ENCODE assay signal across 16 cellular contexts in the genomic region with DNA sequence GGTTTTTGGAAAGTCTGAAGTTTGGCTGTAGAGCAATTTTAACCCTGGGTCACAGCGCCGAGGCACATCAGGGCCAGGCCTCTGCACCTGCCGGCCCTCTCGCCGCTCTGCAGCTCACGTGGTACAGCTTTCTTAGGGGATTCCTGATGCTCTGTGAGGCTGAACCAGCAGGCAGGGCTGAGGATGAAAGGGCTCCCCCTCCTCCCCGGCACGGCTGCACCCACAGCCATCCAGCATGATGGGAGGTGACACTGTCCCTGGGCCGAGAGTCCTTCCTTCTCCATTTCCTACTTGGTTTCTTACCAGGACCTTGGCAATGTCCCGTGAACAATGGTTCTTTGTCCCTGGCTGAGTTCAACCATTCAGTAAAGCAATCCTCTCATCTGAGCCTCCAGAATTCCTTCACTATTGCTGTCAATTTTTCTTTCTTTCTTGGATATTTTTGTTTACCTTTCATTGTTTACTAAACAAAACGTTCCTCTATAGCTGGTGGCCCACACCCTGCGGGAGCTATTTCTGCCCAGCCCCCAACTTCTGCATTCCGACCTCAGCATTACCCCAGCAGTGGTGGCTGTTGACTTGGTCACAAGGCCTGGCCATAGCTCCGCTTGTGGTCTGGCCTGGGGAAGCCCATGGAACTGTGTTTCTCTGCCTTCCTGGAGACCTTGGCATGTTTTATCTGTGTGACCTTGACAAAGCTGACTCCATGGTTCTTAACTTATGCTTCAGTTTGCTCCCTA.
DNase-seq lines count a peak whose midpoint lies in the region; ATAC-seq, FAIRE-seq and TF ChIP-seq lines count a peak whose summit lies in the region.
"Had no signal": no experiment of that assay in that cellular context is flagged by ENCODE, and none has a peak within 500 bp of the region (broad histone marks: within the 10 kb centered on the region; RNA-seq: fewer than 3 reads in every experiment).

No MANE protein-coding gene starts in this region.

- no peaks in the 10 kb centered on the region for H3K4me1 ChIP-seq in K562 (replicated peaks in 1 of 2; ENCODE audit: control insufficient read depth in 2 of 2, insufficient read depth in 2 of 2, low read length in 2 of 2)
- no peaks in the 10 kb centered on the region for H3K4me1 ChIP-seq in SJCRH30
- H3K4me1 ChIP-seq: colonic mucosa had no signal

- H3K27me3 ChIP-seq in H7 (ENCODE audit: control insufficient read depth, insufficient read depth, low read length) (no peaks in the 10 kb centered on the region), K562 (ENCODE audit: control insufficient read depth in 2 of 2, insufficient read depth in 2 of 2, low read length in 2 of 2) (peaks cover 0 to 32% of the 10 kb centered on the region in 2 experiments; a peak in 4 of 5 replicates), SJCRH30 (peaks cover 13% of the 10 kb centered on the region)
- H3K27me3 ChIP-seq: colonic mucosa, MG63 had no signal

- peaks cover 54 to 63% of the 10 kb centered on the region in 2 donors for H3K4me1 Mint-ChIP-seq in natural killer cell

- no peaks in the 10 kb centered on the region for H3K9me3 Mint-ChIP-seq in natural killer cell

- POLR2A ChIA-PET in K562 (lab: Yijun Ruan, JAX): interaction anchor here (1.1 kb wide), 1 partner anchor 14 kb away, joined by 4 read pairs; no protein-coding TSS in a partner anchor

- intact Hi-C loops in K562 (cut with micrococcal nuclease) (no loop called here), natural killer cell (cut with micrococcal nuclease) (loop anchor here (10.0 kb wide), 1 partner anchor 360 kb away; the partner anchor contains the start of genes NCAPD3 and VPS26B)

- H3K4me3 ChIP-seq in H7 (ENCODE audit: insufficient read depth, low read depth, low read length): no peak overlapping the region
- H3K4me3 ChIP-seq in K562: no peak overlapping the region
- no peak overlapping the region for H3K4me3 ChIP-seq in SJCRH30
- H3K4me3 ChIP-seq: colonic mucosa, esophagus squamous epithelium, MG63, suprapubic skin had no signal

- no peak overlapping the region for H2AFZ ChIP-seq in K562 (ENCODE audit: low read depth, low read length)

- H3K36me3 ChIP-seq in H7 (replicated peaks; ENCODE audit: control insufficient read depth, insufficient read depth, low read length): no peaks in the 10 kb centered on the region
- no peaks in the 10 kb centered on the region for H3K36me3 ChIP-seq in K562 (ENCODE audit: control insufficient read depth, insufficient read depth, low read length)
- H3K36me3 ChIP-seq in SJCRH30: no peaks in the 10 kb centered on the region
- H3K36me3 ChIP-seq: colonic mucosa, esophagus squamous epithelium, MG63, suprapubic skin had no signal

- CTCF ChIA-PET in K562 (lab: Yijun Ruan, JAX; ENCODE audit: low intra/inter-chr PET ratio): no interaction called here

- no peak for TF ChIP-seq POLR2A in K562 (conservative IDR thresholded peaks at IDR 0.05)

- FAIRE-seq in K562 (lab: Jason Lieb, UNC): no peak

- H3K9ac ChIP-seq in K562 (ENCODE audit: insufficient read depth in 1 of 2, low read depth in 2 of 2, low read length in 2 of 2): no peak overlapping the region

- peaks cover 14 to 26% of the 10 kb centered on the region in 2 donors for H3K27me3 Mint-ChIP-seq in natural killer cell (ENCODE audit: low read depth in 2 of 2)

- in situ Hi-C loops in K562 (cut with MboI): no loop called here

- no peaks in the 10 kb centered on the region for H3K36me3 Mint-ChIP-seq in natural killer cell

- H3K27ac ChIP-seq in K562 (ENCODE audit: extremely low read depth, low read depth, low read length): no peak overlapping the region
- no peak overlapping the region for H3K27ac ChIP-seq in SJCRH30
- H3K27ac ChIP-seq: colonic mucosa, esophagus squamous epithelium, suprapubic skin had no signal

- TF ChIP-seq EP300 in K562 (IDR thresholded peaks at IDR 0.05; ENCODE audit: low read length): no peak

- TF ChIP-seq RAD21 in K562 (CRISPR knock-in tag; conservative IDR thresholded peaks at IDR 0.05 in 1 of 2, IDR thresholded peaks at IDR 0.05 in 1 of 2): no peak

- ATAC-seq in K562 (no peak), natural killer cell (no peak), HG03521 (IDR thresholded peaks at IDR 0.05; ENCODE audit: unreplicated experiment) (no peak)
- ATAC-seq: SK-N-SH treated with all-trans-retinoic acid at 6 μM for 48 hours had no signal

- no peaks in the 10 kb centered on the region for H3K9me1 ChIP-seq in K562 (ENCODE audit: control insufficient read depth, insufficient read depth, low read length)

- no peaks in the 10 kb centered on the region for H4K20me1 ChIP-seq in K562 (replicated peaks; ENCODE audit: control insufficient read depth, insufficient read depth, low read length)

- no peak overlapping the region for H3K4me2 ChIP-seq in K562 (ENCODE audit: insufficient read depth, low read length)

- WGBS in K562 (ENCODE audit: insufficient coverage, low coverage, missing lambda C conversion rate): 0% methylated on average over 14 of the region's 14 CpGs

- H3K79me2 ChIP-seq in K562 (ENCODE audit: control insufficient read depth, insufficient read depth, low read length): no peaks in the 10 kb centered on the region

- H3K9me3 ChIP-seq in K562 (replicated peaks; ENCODE audit: control insufficient read depth, insufficient read depth, low read depth, low read length): no peaks in the 10 kb centered on the region
- H3K9me3 ChIP-seq in SJCRH30 (replicated peaks): no peaks in the 10 kb centered on the region
- H3K9me3 ChIP-seq: colonic mucosa, esophagus squamous epithelium, MG63, suprapubic skin had no signal

- peak overlapping the region; percentile 86 to 89 for H3K27ac Mint-ChIP-seq in natural killer cell

- no TSS peak for BruUV-seq in K562 (replicated peaks; lab: Mats Ljungman, UMichigan)

- TF ChIP-seq CTCF in K562 (IDR thresholded peaks at IDR 0.05 in 2 of 3, conservative IDR thresholded peaks at IDR 0.05 in 1 of 3; ENCODE audit: insufficient read depth in 2 of 3, low read depth in 1 of 3, low read length in 3 of 3) (no peak), natural killer cell (IDR thresholded peaks at IDR 0.05) (no peak)

- peak; percentile 62 for DNase-seq in Ammon's horn (ENCODE audit: low spot score)
- peak; percentile 50 for DNase-seq in H7
- DNase-seq in K562 (ENCODE audit: extremely low read depth in 1 of 4, low spot score in 3 of 4): no peak
- no peak for DNase-seq in natural killer cell
- DNase-seq in COR-L47 (lab: John Stamatoyannopoulos, UW): no peak
- no peak for DNase-seq in SJCRH30
- no peak for DNase-seq in cortex of kidney (lab: John Stamatoyannopoulos, UW)
- DNase-seq: activated CD4-positive, alpha-beta T cell treated with anti-CD3 and anti-CD28 coated beads for 48 hours; colonic mucosa; DMS53; esophagus squamous epithelium; MG63; NCI-H2171 treated with DMSO at 0.1 percent for 48 hours had no signal

- H3K4me3 Mint-ChIP-seq in natural killer cell: peak overlapping the region; percentile 88

TF ChIP-seq in K562, 482 proteins besides CTCF, POLR2A, EP300 and RAD21:
- TF ChIP-seq, protein P1, sequence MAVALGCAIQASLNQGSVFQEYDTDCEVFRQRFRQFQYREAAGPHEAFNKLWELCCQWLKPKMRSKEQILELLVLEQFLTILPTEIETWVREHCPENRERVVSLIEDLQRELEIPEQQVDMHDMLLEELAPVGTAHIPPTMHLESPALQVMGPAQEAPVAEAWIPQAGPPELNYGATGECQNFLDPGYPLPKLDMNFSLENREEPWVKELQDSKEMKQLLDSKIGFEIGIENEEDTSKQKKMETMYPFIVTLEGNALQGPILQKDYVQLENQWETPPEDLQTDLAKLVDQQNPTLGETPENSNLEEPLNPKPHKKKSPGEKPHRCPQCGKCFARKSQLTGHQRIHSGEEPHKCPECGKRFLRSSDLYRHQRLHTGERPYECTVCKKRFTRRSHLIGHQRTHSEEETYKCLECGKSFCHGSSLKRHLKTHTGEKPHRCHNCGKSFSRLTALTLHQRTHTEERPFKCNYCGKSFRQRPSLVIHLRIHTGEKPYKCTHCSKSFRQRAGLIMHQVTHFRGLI (CRISPR knock-in tag; IDR thresholded peaks at IDR 0.05): peak; percentile 61; the same call in 1 of the 2 replicates
- no peak for TF ChIP-seq RERE (CRISPR knock-in tag; IDR thresholded peaks at IDR 0.05; ENCODE audit: borderline replicate concordance)

Comparison
In these comparisons a context has a peak if more than half of its experiments do, and no peak if none do; other contexts are left out.
1. DNase-seq: peak in Ammon's horn (single experiment) and H7 (single experiment); none in K562 (0 of 4), natural killer cell (single experiment), COR-L47 (single experiment), SJCRH30 (0 of 2) and cortex of kidney (single experiment).